Comparison of ENCODE assay signal across 24 cellular contexts in genomic region chr1:210303391-210303790, GRCh38.
"Had no signal": no experiment of that assay in that cellular context is flagged by ENCODE, and none has a peak within 500 bp of the region (broad histone marks: within the 10 kb centered on the region; RNA-seq: fewer than 3 reads in every experiment).

No MANE protein-coding gene starts in this region.

- H3K9me3 ChIP-seq: colonic mucosa, esophagus muscularis mucosa, esophagus squamous epithelium, gastrocnemius medialis, gastroesophageal sphincter, heart left ventricle had no signal

- H3K27ac ChIP-seq: colonic mucosa, coronary artery, dorsolateral prefrontal cortex, epithelial cell of prostate, esophagus muscularis mucosa, esophagus squamous epithelium, foreskin keratinocyte, gastroesophageal sphincter, heart left ventricle had no signal

- ATAC-seq: effector memory CD8-positive, alpha-beta T cell; esophagus mucosa; foreskin keratinocyte; gastroesophageal sphincter had no signal

- H3K27ac Mint-ChIP-seq: dendritic cell treated with granulocyte-macrophage colony-stimulating factor and Interleukin-4, amounts not matched to agents 40 ng/mL and 50 ng/mL, for 4 days; effector memory CD8-positive, alpha-beta T cell; endodermal cell had no signal

- H3K9me3 Mint-ChIP-seq: dendritic cell treated with granulocyte-macrophage colony-stimulating factor and Interleukin-4, amounts not matched to agents 40 ng/mL and 50 ng/mL, for 4 days; effector memory CD8-positive, alpha-beta T cell; endodermal cell had no signal

- H3K27me3 ChIP-seq: colonic mucosa, dorsolateral prefrontal cortex, esophagus muscularis mucosa, gastrocnemius medialis, gastroesophageal sphincter, heart left ventricle had no signal

- H3K4me3 ChIP-seq: colonic mucosa, coronary artery, dorsolateral prefrontal cortex, esophagus muscularis mucosa, esophagus squamous epithelium, gastrocnemius medialis, gastroesophageal sphincter, heart left ventricle had no signal

- DNase-seq: colonic mucosa; cortex of kidney; dermis blood vessel endothelial cell; dorsolateral prefrontal cortex; effector CD4-positive, alpha-beta T cell; effector CD8-positive, alpha-beta T cell; effector memory CD4-positive, alpha-beta T cell; effector memory CD8-positive, alpha-beta T cell; endodermal cell; erythroblast; esophagus squamous epithelium; foreskin fibroblast; foreskin keratinocyte; foreskin melanocyte; gastrocnemius medialis; glutamatergic neuron; head of caudate nucleus; heart left ventricle had no signal

- H3K4me1 ChIP-seq: colonic mucosa had no signal

- H3K4me3 Mint-ChIP-seq: dendritic cell treated with granulocyte-macrophage colony-stimulating factor and Interleukin-4, amounts not matched to agents 40 ng/mL and 50 ng/mL, for 4 days; effector memory CD8-positive, alpha-beta T cell; endodermal cell had no signal

- H3K36me3 ChIP-seq: colonic mucosa, esophagus muscularis mucosa, esophagus squamous epithelium, gastrocnemius medialis, gastroesophageal sphincter, heart left ventricle had no signal
